Comparison of ENCODE assay signal across 12 cellular contexts in the genomic region with DNA sequence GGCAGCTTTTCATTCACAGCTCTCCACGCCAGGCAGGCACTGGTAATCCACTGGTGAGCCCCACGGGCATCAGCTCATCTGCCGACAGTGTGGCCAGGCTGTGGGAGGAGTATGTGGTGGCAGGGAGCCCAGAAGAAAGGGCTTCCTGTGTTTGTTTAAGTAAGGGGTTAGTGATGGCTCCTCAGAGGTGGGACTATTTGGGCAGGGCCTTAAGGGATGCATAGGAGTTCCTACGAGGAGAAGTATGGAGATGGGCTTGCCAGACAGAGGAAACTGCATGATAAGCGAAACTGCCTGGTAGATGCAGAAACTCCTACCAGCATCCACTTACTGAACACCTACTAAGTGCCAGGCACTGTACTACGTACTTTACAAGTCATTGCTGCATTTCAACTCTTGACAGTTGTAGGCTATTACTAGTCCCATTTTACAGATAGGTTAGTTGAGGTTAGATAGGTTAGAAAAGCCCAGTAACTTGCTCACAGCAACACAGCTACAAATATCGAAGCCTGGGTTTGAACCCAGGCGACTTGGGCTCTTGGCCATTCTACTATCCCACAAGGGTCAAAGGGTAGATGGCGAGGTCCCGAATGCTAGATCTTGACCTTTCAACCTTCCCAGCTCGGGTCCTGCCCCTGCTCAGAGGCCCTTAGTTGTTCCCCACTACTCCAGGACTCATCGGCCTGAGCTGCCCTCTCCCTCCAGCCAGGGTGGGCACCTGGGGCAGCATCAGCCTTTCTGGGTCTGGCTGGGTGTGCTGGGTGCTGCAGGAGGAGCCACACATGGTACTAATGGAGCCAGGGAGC. TPM values are rescaled to one million over a fixed set of nuclear protein-coding genes. Genes with fewer than 3 reads are reported as not detected.
DNase-seq lines count a peak whose midpoint lies in the region; ATAC-seq and TF ChIP-seq lines count a peak whose summit lies in the region.
"Had no signal": no experiment of that assay in that cellular context is flagged by ENCODE, and none has a peak within 500 bp of the region (broad histone marks: within the 10 kb centered on the region; RNA-seq: fewer than 3 reads in every experiment).

No MANE protein-coding gene starts in this region.

- no peaks in the 10 kb centered on the region for H3K9me3 Mint-ChIP-seq in activated naive CD8-positive, alpha-beta T cell treated with anti-CD3 and anti-CD28 coated beads, Interleukin-2, amount 10 ng/mL, durations not matched to agents 7 days and 5 days
- no peaks in the 10 kb centered on the region for H3K9me3 Mint-ChIP-seq in activated naive CD8-positive, alpha-beta T cell treated with anti-CD3 and anti-CD28 coated beads, Interleukin-2, amount 50 U/mL, for 24 hours
- no peaks in the 10 kb centered on the region for H3K9me3 Mint-ChIP-seq in type B pancreatic cell
- H3K9me3 Mint-ChIP-seq: nephron progenitor cell had no signal

- no peaks in the 10 kb centered on the region for H3K27me3 ChIP-seq in uterus
- H3K27me3 ChIP-seq: brain microvascular endothelial cell had no signal

- H3K4me1 ChIP-seq in uterus, result no peaks in the 10 kb centered on the region

- H3K36me3 ChIP-seq in uterus, result no peaks in the 10 kb centered on the region
- H3K36me3 ChIP-seq: brain microvascular endothelial cell had no signal

- no peak overlapping the region for H3K27ac Mint-ChIP-seq in activated naive CD8-positive, alpha-beta T cell treated with anti-CD3 and anti-CD28 coated beads, Interleukin-2, amount 10 ng/mL, durations not matched to agents 7 days and 5 days
- no peak overlapping the region for H3K27ac Mint-ChIP-seq in activated naive CD8-positive, alpha-beta T cell treated with anti-CD3 and anti-CD28 coated beads, Interleukin-2, amount 50 U/mL, for 24 hours
- peak overlapping the region; percentile 72 for H3K27ac Mint-ChIP-seq in type B pancreatic cell
- H3K27ac Mint-ChIP-seq: B cell, nephron progenitor cell had no signal

- H3K36me3 Mint-ChIP-seq in activated naive CD8-positive, alpha-beta T cell treated with anti-CD3 and anti-CD28 coated beads, Interleukin-2, amount 10 ng/mL, durations not matched to agents 7 days and 5 days, result no peaks in the 10 kb centered on the region
- H3K36me3 Mint-ChIP-seq in activated naive CD8-positive, alpha-beta T cell treated with anti-CD3 and anti-CD28 coated beads, Interleukin-2, amount 50 U/mL, for 24 hours (ENCODE audit: low read depth), result no peaks in the 10 kb centered on the region
- H3K36me3 Mint-ChIP-seq in type B pancreatic cell, result no peaks in the 10 kb centered on the region

- no peak overlapping the region for H3K4me3 Mint-ChIP-seq in activated naive CD8-positive, alpha-beta T cell treated with anti-CD3 and anti-CD28 coated beads, Interleukin-2, amount 10 ng/mL, durations not matched to agents 7 days and 5 days
- no peak overlapping the region for H3K4me3 Mint-ChIP-seq in activated naive CD8-positive, alpha-beta T cell treated with anti-CD3 and anti-CD28 coated beads, Interleukin-2, amount 50 U/mL, for 24 hours
- H3K4me3 Mint-ChIP-seq in type B pancreatic cell, result no peak overlapping the region
- H3K4me3 Mint-ChIP-seq: B cell, nephron progenitor cell had no signal

- H3K4me3 ChIP-seq in uterus, result no peak overlapping the region

- no peak overlapping the region for H3K27ac ChIP-seq in uterus
- H3K27ac ChIP-seq: brain microvascular endothelial cell had no signal

- peaks cover 11% of the 10 kb centered on the region for H3K4me1 Mint-ChIP-seq in activated naive CD8-positive, alpha-beta T cell treated with anti-CD3 and anti-CD28 coated beads, Interleukin-2, amount 10 ng/mL, durations not matched to agents 7 days and 5 days
- H3K4me1 Mint-ChIP-seq in activated naive CD8-positive, alpha-beta T cell treated with anti-CD3 and anti-CD28 coated beads, Interleukin-2, amount 50 U/mL, for 24 hours, result no peaks in the 10 kb centered on the region
- peaks cover 30% of the 10 kb centered on the region for H3K4me1 Mint-ChIP-seq in type B pancreatic cell (ENCODE audit: unreplicated experiment)
- H3K4me1 Mint-ChIP-seq: B cell had no signal

- peak; percentile 30 for ATAC-seq in activated naive CD8-positive, alpha-beta T cell treated with anti-CD3 and anti-CD28 coated beads, Interleukin-2, amount 10 ng/mL, durations not matched to agents 7 days and 5 days (ENCODE audit: low read depth)
- ATAC-seq in activated naive CD8-positive, alpha-beta T cell treated with anti-CD3 and anti-CD28 coated beads, Interleukin-2, amount 50 U/mL, for 24 hours, result no peak

- no peak for TF ChIP-seq POLR2A in uterus (IDR thresholded peaks at IDR 0.05)

- no peak for DNase-seq in activated naive CD8-positive, alpha-beta T cell treated with anti-CD3 and anti-CD28 coated beads, Interleukin-2, amount 10 ng/mL, durations not matched to agents 7 days and 5 days
- DNase-seq in activated naive CD8-positive, alpha-beta T cell treated with anti-CD3 and anti-CD28 coated beads, Interleukin-2, amount 50 U/mL, for 24 hours, result no peak
- peak; percentile 66 for DNase-seq in T1000 (lab: John Stamatoyannopoulos, UW)
- DNase-seq in fibroblast of peridontal ligament (ENCODE audit: extremely low read depth), result peak; percentile 81
- no peak for DNase-seq in type B pancreatic cell (ENCODE audit: extremely low spot score, unreplicated experiment)
- DNase-seq in foreskin melanocyte, result no peak
- no peak for DNase-seq in hepatic stellate cell (ENCODE audit: low spot score)
- DNase-seq in uterus, result no peak
- DNase-seq: brain microvascular endothelial cell, NCI-H146, nephron progenitor cell had no signal

- TF ChIP-seq CTCF in type B pancreatic cell (conservative IDR thresholded peaks at IDR 0.05) (no peak), uterus (IDR thresholded peaks at IDR 0.05) (no peak)

- POLR2A ChIA-PET in activated naive CD8-positive, alpha-beta T cell treated with anti-CD3 and anti-CD28 coated beads, Interleukin-2, amount 10 ng/mL, durations not matched to agents 7 days and 5 days (lab: Charles Lee), result no interaction called here

- intact Hi-C loops in uterus (cut with DNase I; ENCODE audit: low total_unique reads), result no loop called here

- H3K27me3 Mint-ChIP-seq in activated naive CD8-positive, alpha-beta T cell treated with anti-CD3 and anti-CD28 coated beads, Interleukin-2, amount 10 ng/mL, durations not matched to agents 7 days and 5 days, result peaks cover 8% of the 10 kb centered on the region
- H3K27me3 Mint-ChIP-seq in activated naive CD8-positive, alpha-beta T cell treated with anti-CD3 and anti-CD28 coated beads, Interleukin-2, amount 50 U/mL, for 24 hours, result no peaks in the 10 kb centered on the region
- no peaks in the 10 kb centered on the region for H3K27me3 Mint-ChIP-seq in type B pancreatic cell

- no peaks in the 10 kb centered on the region for H3K9me3 ChIP-seq in uterus

RNA-seq across cellular contexts. Expression of a gene that starts 55.1 kb away (rescaled TPM):
- total RNA-seq in activated naive CD8-positive, alpha-beta T cell treated with anti-CD3 and anti-CD28 coated beads, Interleukin-2, amount 10 ng/mL, durations not matched to agents 7 days and 5 days, result 10 to 100 TPM; 38.3 to 38.7 TPM
- total RNA-seq in type B pancreatic cell (ENCODE audit: low replicate concordance) (23.0 and 54.1 TPM in 2 replicates), uterus (100 to 1,000 TPM in 1 of 4 donors, 10 to 100 TPM in 3; 15.6 to 100 (median 59.9) TPM)

Comparison
In these comparisons a context has a peak if more than half of its experiments do, and no peak if none do; other contexts are left out.
1. DNase-seq: peak in T1000 (single experiment) and fibroblast of peridontal ligament (single experiment); none in activated naive CD8-positive, alpha-beta T cell treated with anti-CD3 and anti-CD28 coated beads, Interleukin-2, amount 10 ng/mL, durations not matched to agents 7 days and 5 days (single experiment), activated naive CD8-positive, alpha-beta T cell treated with anti-CD3 and anti-CD28 coated beads, Interleukin-2, amount 50 U/mL, for 24 hours (single experiment), type B pancreatic cell (single experiment), foreskin melanocyte (single experiment), hepatic stellate cell (single experiment) and uterus (0 of 2).